In genomic region chr3:112781611-112782010, GRCh38 we compare ENCODE assay signal across 17 cellular contexts.
"Had no signal": no experiment of that assay in that cellular context is flagged by ENCODE, and none has a peak within 500 bp of the region (broad histone marks: within the 10 kb centered on the region; RNA-seq: fewer than 3 reads in every experiment).

No MANE protein-coding gene starts in this region.

- H3K4me3 Mint-ChIP-seq: natural killer cell; stimulated activated memory B cell treated with anti-CD40 and anti-IgM and Interleukin-4, amounts not matched to agents 10 μg/mL and 1 μg/mL and 100 μg/mL, for 72 hours; T-cell had no signal

- H3K9me3 Mint-ChIP-seq: natural killer cell; stimulated activated memory B cell treated with anti-CD40 and anti-IgM and Interleukin-4, amounts not matched to agents 10 μg/mL and 1 μg/mL and 100 μg/mL, for 72 hours; T-cell had no signal

- H3K27ac Mint-ChIP-seq: natural killer cell; stimulated activated memory B cell treated with anti-CD40 and anti-IgM and Interleukin-4, amounts not matched to agents 10 μg/mL and 1 μg/mL and 100 μg/mL, for 72 hours; T-cell had no signal

- H3K27ac ChIP-seq: ascending aorta, cardiac muscle cell, dorsolateral prefrontal cortex, thyroid gland had no signal

- H3K27me3 Mint-ChIP-seq: stimulated activated memory B cell treated with anti-CD40 and anti-IgM and Interleukin-4, amounts not matched to agents 10 μg/mL and 1 μg/mL and 100 μg/mL, for 72 hours; T-cell had no signal

- H3K27me3 ChIP-seq: ascending aorta, dorsolateral prefrontal cortex, gastroesophageal sphincter, thyroid gland, uterus had no signal

- DNase-seq: activated CD4-positive, alpha-beta T cell treated with anti-CD3 and anti-CD28 coated beads, Interleukin-2, amount 50 U/mL, for 1 hour; activated CD8-positive, alpha-beta memory T cell treated with anti-CD3 and anti-CD28 coated beads for 24 hours; activated naive CD4-positive, alpha-beta T cell treated with Interleukin-2 at 50 U/mL for 16 hours; dorsolateral prefrontal cortex; natural killer cell; stimulated activated CD4-positive, alpha-beta T cell treated with anti-CD3 and anti-CD28 coated beads, Interleukin-2, amount 100 ng/mL, for 48 hours; T-cell; T-helper 9 cell; thyroid gland; uterus had no signal

- H3K4me1 Mint-ChIP-seq: natural killer cell had no signal

- ATAC-seq: activated CD4-positive, CD25-positive, alpha-beta regulatory T cell treated with anti-CD3 and anti-CD28 coated beads, Interleukin-2, amount 50 U/mL, for 24 hours; gastroesophageal sphincter; left lobe of liver; natural killer cell; stimulated activated memory B cell treated with anti-CD40 and anti-IgM and Interleukin-4, amounts not matched to agents 10 μg/mL and 1 μg/mL and 100 μg/mL, for 72 hours; T-cell had no signal

- H3K36me3 Mint-ChIP-seq: natural killer cell; stimulated activated memory B cell treated with anti-CD40 and anti-IgM and Interleukin-4, amounts not matched to agents 10 μg/mL and 1 μg/mL and 100 μg/mL, for 72 hours; T-cell had no signal

- FAIRE-seq: islet of Langerhans had no signal
